22 cellular contexts compared by ENCODE assay signal in genomic region chr11:82356316-82356715, GRCh38.
"Had no signal": no experiment of that assay in that cellular context is flagged by ENCODE, and none has a peak within 500 bp of the region (broad histone marks: within the 10 kb centered on the region; RNA-seq: fewer than 3 reads in every experiment).

No MANE protein-coding gene starts in this region.

- DNase-seq: activated B cell treated with CpG ODN at 0.5 μM for 24 hours; activated CD4-positive, alpha-beta T cell treated with anti-CD3 and anti-CD28 coated beads for 36 hours; activated CD8-positive, alpha-beta memory T cell treated with anti-CD3 and anti-CD28 coated beads, Interleukin-2, amount 10 ng/mL, durations not matched to agents 7 days and 5 days; activated CD8-positive, alpha-beta T cell treated with anti-CD3 and anti-CD28 coated beads, Interleukin-2, amount 10 ng/mL, durations not matched to agents 7 days and 5 days; activated naive CD8-positive, alpha-beta T cell treated with anti-CD3 and anti-CD28 coated beads, Interleukin-2, amount 50 U/mL, for 24 hours; activated T-cell treated with anti-CD3 and anti-CD28 coated beads, Interleukin-2, amount 50 U/mL, for 48 hours; dermis blood vessel endothelial cell; effector CD4-positive, alpha-beta T cell; left cardiac atrium; left ventricle myocardium superior; naive B cell; psoas muscle; stimulated activated CD4-positive, alpha-beta T cell treated with anti-CD3 and anti-CD28 coated beads, Interleukin-15, amount 100 ng/mL, for 24 hours; stimulated activated CD4-positive, alpha-beta T cell treated with anti-CD3 and anti-CD28 coated beads, Interleukin-2, amount 100 ng/mL, for 24 hours; stimulated activated naive B cell treated with anti-CD40 and anti-IgM and Interleukin-4, amounts not matched to agents 10 μg/mL and 1 μg/mL and 100 μg/mL, for 72 hours; stomach; T-helper 2 cell; thyroid gland; upper lobe of left lung had no signal

- ATAC-seq: activated CD4-positive, alpha-beta T cell treated with anti-CD3 and anti-CD28 coated beads for 36 hours; activated CD8-positive, alpha-beta memory T cell treated with anti-CD3 and anti-CD28 coated beads, Interleukin-2, amount 10 ng/mL, durations not matched to agents 7 days and 5 days; activated CD8-positive, alpha-beta T cell treated with anti-CD3 and anti-CD28 coated beads, Interleukin-2, amount 10 ng/mL, durations not matched to agents 7 days and 5 days; activated naive CD8-positive, alpha-beta T cell treated with anti-CD3 and anti-CD28 coated beads, Interleukin-2, amount 50 U/mL, for 24 hours; left cardiac atrium; left ventricle myocardium superior; psoas muscle; stimulated activated naive B cell treated with anti-CD40 and anti-IgM and Interleukin-4, amounts not matched to agents 10 μg/mL and 1 μg/mL and 100 μg/mL, for 72 hours had no signal

- FAIRE-seq: bronchial epithelial cell, frontal cortex, keratinocyte had no signal
